Comparison of ENCODE assay signal across 8 cellular contexts in genomic region chr16:31508706-31509523, GRCh38. TPM values are rescaled to one million over a fixed set of nuclear protein-coding genes. Genes with fewer than 3 reads are reported as not detected.
DNase-seq lines count a peak whose midpoint lies in the region; ATAC-seq and TF ChIP-seq lines count a peak whose summit lies in the region.

No MANE protein-coding gene starts in this region.

- 40 to 42% (median 41%) methylated on average over 11 of the region's 11 CpGs for WGBS in adrenal gland, 4 donors
- WGBS in spleen, 5 donors = 36 to 42% (median 37%) methylated on average over 11 of the region's 11 CpGs

- intact Hi-C loops in adrenal gland (cut with DNase I) (loop anchor here in 1 of 2 donors (10.0 kb wide), 1 partner anchor 206 kb away; a partner anchor contains a TSS), spleen (cut with DNase I; ENCODE audit: low total_unique reads) (no loop called here)

- H3K27me3 ChIP-seq in HUES48 (ENCODE audit: control insufficient read depth, insufficient read depth, low read length) (no peaks in the 10 kb centered on the region), adrenal gland (no peaks in the 10 kb centered on the region), iPS-15b (ENCODE audit: control insufficient read depth, insufficient read depth, low read length) (no peaks in the 10 kb centered on the region), spleen (replicated peaks in 1 of 7) (no peaks in the 10 kb centered on the region)

- H3K4me3 ChIP-seq in HUES48 (ENCODE audit: low read depth, low read length) (peak overlapping the region; percentile 85), adrenal gland (peak overlapping the region; percentile 36 to 96 (median 91)), iPS-15b (ENCODE audit: low read depth, low read length) (peak overlapping the region; percentile 95), spleen (peak overlapping the region; percentile 86 to 98 (median 94))

- no peak for ATAC-seq in HG03378 (IDR thresholded peaks at IDR 0.05; ENCODE audit: unreplicated experiment)
- no peak for ATAC-seq in GM18519 (IDR thresholded peaks at IDR 0.05; ENCODE audit: low FRiP score, unreplicated experiment)

- H3K9ac ChIP-seq in HUES48 (ENCODE audit: low read depth, low read length) (peak overlapping the region; percentile 89), iPS-15b (ENCODE audit: low read depth, low read length) (peak overlapping the region; percentile 96)

- no peak for DNase-seq in adrenal gland
- no peak for DNase-seq in spleen
- DNase-seq in islet precursor cell = no peak

- TF ChIP-seq CTCF in C4-2B (conservative IDR thresholded peaks at IDR 0.05) (no peak), adrenal gland (IDR thresholded peaks at IDR 0.05) (no peak), spleen (IDR thresholded peaks at IDR 0.05 in 8 of 11, conservative IDR thresholded peaks at IDR 0.05 in 3 of 11) (no peak)

- TF ChIP-seq POLR2A in adrenal gland (IDR thresholded peaks at IDR 0.05) (no peak), spleen (IDR thresholded peaks at IDR 0.05) (no peak)

- H3K36me3 ChIP-seq in HUES48 (ENCODE audit: control insufficient read depth, insufficient read depth, low read length) (peaks cover 8% of the 10 kb centered on the region; the same call in 1 of the 2 replicates), adrenal gland (replicated peaks in 1 of 2) (peaks cover 0 to 7% of the 10 kb centered on the region in 2 donors), iPS-15b (ENCODE audit: control insufficient read depth, insufficient read depth, low read length) (no peaks in the 10 kb centered on the region), spleen (peaks cover 0 to 16% (median 0%) of the 10 kb centered on the region in 6 donors)

- H3K9me3 ChIP-seq in HUES48 (ENCODE audit: control insufficient read depth, insufficient read depth, low read length) (no peaks in the 10 kb centered on the region), adrenal gland (replicated peaks in 1 of 3) (no peaks in the 10 kb centered on the region), iPS-15b (ENCODE audit: control insufficient read depth, insufficient read depth, low read length) (no peaks in the 10 kb centered on the region), spleen (no peaks in the 10 kb centered on the region)

- H3K27ac ChIP-seq in C4-2B (peak overlapping the region; percentile 89), HUES48 (ENCODE audit: low read depth, low read length) (peak overlapping the region; percentile 83), adrenal gland (peak overlapping the region; percentile 62 to 92 (median 89)), spleen (peak overlapping the region; percentile 91 to 96 (median 93))

- H3K4me1 ChIP-seq in HUES48 (ENCODE audit: control insufficient read depth, insufficient read depth, low read length) (peaks cover 11% of the 10 kb centered on the region), adrenal gland (replicated peaks in 1 of 2) (peaks cover 7 to 28% of the 10 kb centered on the region in 2 donors), iPS-15b (ENCODE audit: control insufficient read depth, insufficient read depth, low read length) (peaks cover 3% of the 10 kb centered on the region), spleen (peaks cover 22 to 61% (median 52%) of the 10 kb centered on the region in 6 donors)

RNA-seq across cellular contexts. Expression of gene RUSF1, which starts 0.7 kb away (rescaled TPM):
- total RNA-seq in adrenal gland (10 to 100 TPM; 41.2 to 86.6 (median 66.8) TPM), spleen (10 to 100 TPM; 43.1 to 73.3 (median 51.4) TPM)
- polyA plus RNA-seq in adrenal gland (100 to 1,000 TPM in 1 of 3 donors, 10 to 100 TPM in 2; 55.1 to 110 (median 65.1) TPM), spleen (10 to 100 TPM; 36.6 to 64.8 (median 42.6) TPM)

RNA-seq across cellular contexts. Expression of gene AHSP, which starts 18.8 kb away (rescaled TPM):
- not detected for total RNA-seq in adrenal gland
- polyA plus RNA-seq in adrenal gland = not detected
- 10 to 100 TPM in 4 of 7 donors, 1 to 10 TPM in 2, under 1 TPM in 1; 0.86 to 94.3 (median 13.6) TPM for total RNA-seq in spleen
- polyA plus RNA-seq in spleen = 1 to 10 TPM in 2 of 3 donors, under 1 TPM in 1; 0.76 to 5.1 (median 1.6) TPM

RNA-seq across cellular contexts. Expression of gene SLC5A2, which starts 26.0 kb away (rescaled TPM):
- total RNA-seq in adrenal gland (under 1 TPM in 1 of 8 donors, not detected in 7; 0.14 TPM), spleen (1 to 10 TPM in 1 of 7 donors, under 1 TPM in 3, not detected in 3; 0.17 to 1.2 (median 0.53) TPM)
- polyA plus RNA-seq in adrenal gland (1 to 10 TPM in 2 of 3 donors, not detected in 1; 2.4 to 3.0 TPM), spleen (1 to 10 TPM; 1.3 to 2.3 (median 1.7) TPM)

RNA-seq across cellular contexts. Expression of gene TGFB1I1, which starts 37.0 kb away (rescaled TPM):
- total RNA-seq in adrenal gland (10 to 100 TPM; 14.2 to 62.7 (median 34.8) TPM), spleen (10 to 100 TPM; 17.6 to 69.0 (median 36.4) TPM)
- polyA plus RNA-seq in adrenal gland (10 to 100 TPM; 11.3 to 32.7 (median 29.7) TPM), spleen (10 to 100 TPM; 10.7 to 23.6 (median 13.5) TPM)

RNA-seq across cellular contexts. Expression of gene ARMC5, which starts 49.6 kb away (rescaled TPM):
- total RNA-seq in adrenal gland (10 to 100 TPM in 6 of 8 donors, 1 to 10 TPM in 2; 9.1 to 20.3 (median 12.0) TPM), spleen (10 to 100 TPM in 6 of 7 donors, 1 to 10 TPM in 1; 9.2 to 13.9 (median 11.7) TPM)
- polyA plus RNA-seq in adrenal gland (10 to 100 TPM in 2 of 3 donors, 1 to 10 TPM in 1; 2.9 to 37.9 (median 24.5) TPM), spleen (10 to 100 TPM in 2 of 3 donors, 1 to 10 TPM in 1; 8.8 to 23.5 (median 16.2) TPM)
